In genomic region chr15:95086543-95087252, GRCh38 we compare ENCODE assay signal across 12 cellular contexts.
DNase-seq lines count a peak whose midpoint lies in the region; ATAC-seq and TF ChIP-seq lines count a peak whose summit lies in the region.
"Had no signal": no experiment of that assay in that cellular context is flagged by ENCODE, and none has a peak within 500 bp of the region (broad histone marks: within the 10 kb centered on the region; RNA-seq: fewer than 3 reads in every experiment).

No MANE protein-coding gene starts in this region.

- H3K4me3 ChIP-seq in cardiac fibroblast (replicated peaks in 1 of 2; ENCODE audit: low read depth in 2 of 2, low read length in 2 of 2) (no peak overlapping the region), endodermal cell (ENCODE audit: low read length) (no peak overlapping the region)
- H3K4me3 ChIP-seq: BLaER1 had no signal

- H3K4me1 ChIP-seq in endodermal cell (ENCODE audit: control insufficient read depth, insufficient read depth, low read length) = no peaks in the 10 kb centered on the region
- H3K4me1 ChIP-seq: BLaER1 had no signal

- H3K4me1 Mint-ChIP-seq in endodermal cell = peaks cover 2% of the 10 kb centered on the region

- no peak for ATAC-seq in HG02763 (IDR thresholded peaks at IDR 0.05; ENCODE audit: unreplicated experiment)

- no peak overlapping the region for H3K27ac Mint-ChIP-seq in endodermal cell

- no peaks in the 10 kb centered on the region for H3K36me3 ChIP-seq in endodermal cell (ENCODE audit: control insufficient read depth, insufficient read depth, low read length)
- H3K36me3 ChIP-seq: BLaER1 had no signal

- H3K9me3 ChIP-seq in endodermal cell (ENCODE audit: control insufficient read depth, low read length) = no peaks in the 10 kb centered on the region
- H3K9me3 ChIP-seq: BLaER1 had no signal

- no peak overlapping the region for H3K27ac ChIP-seq in endodermal cell (ENCODE audit: low read depth, low read length)
- H3K27ac ChIP-seq: BLaER1 had no signal

- H3K27me3 Mint-ChIP-seq in endodermal cell (ENCODE audit: insufficient read depth) = no peaks in the 10 kb centered on the region

- no peak overlapping the region for H3K9ac ChIP-seq in endodermal cell (ENCODE audit: extremely low read depth, low read length, poor library complexity, severe bottlenecking)
- H3K9ac ChIP-seq: BLaER1 had no signal

- no peaks in the 10 kb centered on the region for H3K27me3 ChIP-seq in endodermal cell (ENCODE audit: control insufficient read depth, insufficient read depth, low read length, poor library complexity, severe bottlenecking)
- H3K27me3 ChIP-seq: BLaER1 had no signal

- in situ Hi-C loops in ACHN (cut with HindIII; ENCODE audit: low pct_ligation_motif_present, low pct_unique_long_range_greater_than_20kb, low sequenced_read_pairs) = no loop called here

- WGBS in endodermal cell (ENCODE audit: insufficient coverage in 1 of 2, insufficient read length in 1 of 2), 2 experiments = 88 to 91% methylated on average over 4 to 5 of the region's 5 CpGs

- H3K4me3 Mint-ChIP-seq in endodermal cell = no peak overlapping the region
- H3K4me3 Mint-ChIP-seq: brain had no signal

- H3K9me3 Mint-ChIP-seq in endodermal cell = no peaks in the 10 kb centered on the region

- TF ChIP-seq CTCF in cardiac fibroblast (IDR thresholded peaks at IDR 0.05; ENCODE audit: low read depth, low read length) (no peak), endodermal cell (conservative IDR thresholded peaks at IDR 0.05) (no peak)

- no peaks in the 10 kb centered on the region for H3K36me3 Mint-ChIP-seq in endodermal cell (ENCODE audit: low read depth)
- H3K36me3 Mint-ChIP-seq: brain had no signal

- DNase-seq in ACHN = peak; percentile 31
- peak; percentile 1 for DNase-seq in HPDE6-E6E7 (ENCODE audit: extremely low spot score)
- peak; percentile 5 to 45 for DNase-seq in cardiac fibroblast (ENCODE audit: low read depth in 2 of 2)
- DNase-seq in islet precursor cell = peak; percentile 59
- DNase-seq in DMS 273 treated with DMSO at 0.1 percent for 48 hours (lab: John Stamatoyannopoulos, UW) = no peak
- no peak for DNase-seq in endodermal cell
- DNase-seq in C1 segment of cervical spinal cord (lab: John Stamatoyannopoulos, UW) = no peak
- DNase-seq: activated T-cell treated with anti-CD3 and anti-CD28 coated beads for 4 hours, RPMI8226 had no signal

Comparison
In these comparisons a context has a peak if more than half of its experiments do, and no peak if none do; other contexts are left out.
1. DNase-seq: peak in ACHN (single experiment), HPDE6-E6E7 (single experiment), cardiac fibroblast (2 of 2) and islet precursor cell (single experiment); none in DMS 273 treated with DMSO at 0.1 percent for 48 hours (single experiment), endodermal cell (single experiment) and C1 segment of cervical spinal cord (0 of 14).